Comparison of ENCODE assay signal across 9 cellular contexts in genomic region chr9:89484475-89485404, GRCh38. TPM values are rescaled to one million over a fixed set of nuclear protein-coding genes. Genes with fewer than 3 reads are reported as not detected.
A peak's percentile ranks its signal among the peaks of the same experiment; 100 is the strongest.
DNase-seq lines count a peak whose midpoint lies in the region; ATAC-seq and TF ChIP-seq lines count a peak whose summit lies in the region.
"Had no signal": no experiment of that assay in that cellular context is flagged by ENCODE, and none has a peak within 500 bp of the region (broad histone marks: within the 10 kb centered on the region; RNA-seq: fewer than 3 reads in every experiment).

No MANE protein-coding gene starts in this region.

- H3K27me3 Mint-ChIP-seq in activated CD4-positive, alpha-beta memory T cell treated with anti-CD3 and anti-CD28 coated beads for 36 hours, result no peaks in the 10 kb centered on the region
- no peaks in the 10 kb centered on the region for H3K27me3 Mint-ChIP-seq in memory B cell

- POLR2A ChIA-PET in activated CD4-positive, alpha-beta memory T cell treated with anti-CD3 and anti-CD28 coated beads for 36 hours (lab: Charles Lee), result interaction anchor here (0.9 to 1.5 kb wide), 2 partner anchors 21 to 45 kb away, joined by 3 to 4 read pairs; no protein-coding TSS in a partner anchor

- CTCF ChIA-PET in activated CD4-positive, alpha-beta memory T cell treated with anti-CD3 and anti-CD28 coated beads for 36 hours (lab: Charles Lee), result interaction anchor here (0.9 to 3.9 kb wide), 3 partner anchors 56 to 74 kb away, joined by 3 to 28 read pairs (median 4); no protein-coding TSS in a partner anchor

- H3K4me1 Mint-ChIP-seq in activated CD4-positive, alpha-beta memory T cell treated with anti-CD3 and anti-CD28 coated beads for 36 hours (ENCODE audit: low read depth), result peaks cover 89% of the 10 kb centered on the region
- peaks cover 67% of the 10 kb centered on the region for H3K4me1 Mint-ChIP-seq in memory B cell

- ATAC-seq in GM21786 (IDR thresholded peaks at IDR 0.05; ENCODE audit: unreplicated experiment), result peak; percentile 54
- ATAC-seq in memory B cell (ENCODE audit: low read depth), result peak; percentile 82
- no peak for ATAC-seq in HG03457 (IDR thresholded peaks at IDR 0.05; ENCODE audit: unreplicated experiment)

- DNase-seq in GM12865 (ENCODE audit: low read depth) (peak; percentile 68), memory B cell (ENCODE audit: low spot score in 2 of 2) (peak in 1 of 2 donors; percentile 56), activated gamma-delta T cell (lab: John Stamatoyannopoulos, UW) (no peak), hepatic stellate cell (ENCODE audit: low spot score) (no peak), NCI-H1105 (lab: John Stamatoyannopoulos, UW) (no peak)
- DNase-seq in activated CD4-positive, alpha-beta memory T cell treated with anti-CD3 and anti-CD28 coated beads for 36 hours, result no peak
- DNase-seq: NCI-H2029 treated with DMSO at 0.1 percent for 48 hours had no signal

- H3K27ac Mint-ChIP-seq in activated CD4-positive, alpha-beta memory T cell treated with anti-CD3 and anti-CD28 coated beads for 36 hours, result peak overlapping the region; percentile 90
- peak overlapping the region; percentile 98 for H3K27ac Mint-ChIP-seq in memory B cell

- peaks cover under 1% of the 10 kb centered on the region for H3K9me3 Mint-ChIP-seq in activated CD4-positive, alpha-beta memory T cell treated with anti-CD3 and anti-CD28 coated beads for 36 hours
- no peaks in the 10 kb centered on the region for H3K9me3 Mint-ChIP-seq in memory B cell

- peaks cover 11% of the 10 kb centered on the region for H3K36me3 Mint-ChIP-seq in activated CD4-positive, alpha-beta memory T cell treated with anti-CD3 and anti-CD28 coated beads for 36 hours
- H3K36me3 Mint-ChIP-seq in memory B cell, result peaks cover 22% of the 10 kb centered on the region

- peak overlapping the region; percentile 67 for H3K4me3 ChIP-seq in GM12865 (ENCODE audit: low read depth, low read length)

- peak overlapping the region; percentile 87 for H3K4me3 Mint-ChIP-seq in activated CD4-positive, alpha-beta memory T cell treated with anti-CD3 and anti-CD28 coated beads for 36 hours
- peak overlapping the region; percentile 88 for H3K4me3 Mint-ChIP-seq in memory B cell

- TF ChIP-seq CTCF in GM12865 (IDR thresholded peaks at IDR 0.05; ENCODE audit: insufficient read depth, low read depth, low read length, missing control alignments), result no peak

- intact Hi-C loops in activated CD4-positive, alpha-beta memory T cell treated with anti-CD3 and anti-CD28 coated beads for 36 hours (cut with micrococcal nuclease), result loop anchor here (1.0 to 5.0 kb wide), 3 partner anchors 18 to 52 kb away; no protein-coding TSS in a partner anchor

RNA-seq across cellular contexts. Expression of gene SEMA4D, which starts 13.2 kb away (rescaled TPM):
- 100 to 1,000 TPM; 159 to 161 TPM for total RNA-seq in activated CD4-positive, alpha-beta memory T cell treated with anti-CD3 and anti-CD28 coated beads for 36 hours
